In genomic region chr4:140257461-140258305, GRCh38 we compare ENCODE assay signal across 12 cellular contexts.
DNase-seq lines count a peak whose midpoint lies in the region; ATAC-seq, FAIRE-seq and TF ChIP-seq lines count a peak whose summit lies in the region.
"Had no signal": no experiment of that assay in that cellular context is flagged by ENCODE, and none has a peak within 500 bp of the region (broad histone marks: within the 10 kb centered on the region; RNA-seq: fewer than 3 reads in every experiment).

No MANE protein-coding gene starts in this region.

- no peak overlapping the region for H2AFZ ChIP-seq in H1 (ENCODE audit: low read length)

- TF ChIP-seq POLR2A in H1 (IDR thresholded peaks at IDR 0.05; ENCODE audit: control extremely low read depth in 1 of 2, low read depth in 2 of 2, low read length in 2 of 2) = no peak

- no peak overlapping the region for H3K14ac ChIP-seq in H1 (ENCODE audit: insufficient read length)

- H3K4me1 ChIP-seq in H1 (replicated peaks in 1 of 4; ENCODE audit: control insufficient read depth in 3 of 4, insufficient read depth in 4 of 4, low read length in 3 of 4) = peaks cover 0 to 3% (median 1%) of the 10 kb centered on the region in 4 experiments; a peak in 1 of 7 replicates

- H4K8ac ChIP-seq in H1 (ENCODE audit: extremely low read depth, insufficient read depth, low read length) = no peak overlapping the region

- H3K27ac Mint-ChIP-seq in activated CD4-positive, alpha-beta T cell treated with anti-CD3 and anti-CD28 coated beads for 36 hours = no peak overlapping the region

- no peak for TF ChIP-seq RAD21 in H1 (IDR thresholded peaks at IDR 0.05 in 1 of 2, conservative IDR thresholded peaks at IDR 0.05 in 1 of 2; ENCODE audit: low read depth in 2 of 2, low read length in 2 of 2)

- H3K4me2 ChIP-seq in H1 (ENCODE audit: insufficient read depth in 1 of 2, low read depth in 2 of 2, low read length in 2 of 2) = no peak overlapping the region

- no peak overlapping the region for H2BK120ac ChIP-seq in H1 (replicated peaks; ENCODE audit: low read depth, low read length)

- POLR2A ChIA-PET in H1 (lab: Charles Lee; ENCODE audit: partially characterized antibody) = interaction anchor here (1.0 to 1.3 kb wide), 3 partner anchors 19 to 107 kb away, joined by 3 to 5 read pairs (median 4); no protein-coding TSS in a partner anchor
- POLR2A ChIA-PET in activated CD4-positive, alpha-beta T cell treated with anti-CD3 and anti-CD28 coated beads for 36 hours (lab: Charles Lee) = no interaction called here

- H2BK5ac ChIP-seq in H1 (ENCODE audit: low read depth, low read length) = no peak overlapping the region

- H2BK12ac ChIP-seq in H1 (ENCODE audit: low read depth, low read length) = peak overlapping the region; percentile 11; the same call in 1 of the 2 replicates

- TF ChIP-seq EP300 in H1 (IDR thresholded peaks at IDR 0.05; ENCODE audit: borderline replicate concordance in 1 of 2, low read depth in 2 of 2, low read length in 2 of 2) = no peak

- no peak overlapping the region for H3K4me3 ChIP-seq in H1 (ENCODE audit: extremely low read depth in 1 of 4, insufficient read depth in 2 of 4, low read depth in 3 of 4, low read length in 4 of 4)
- H3K4me3 ChIP-seq: BLaER1 treated with 17β-estradiol and CSF1 and Interleukin-3, amounts not matched to agents 10 nM and 100 nM had no signal

- peaks cover 19% of the 10 kb centered on the region for H3K4me1 Mint-ChIP-seq in activated CD4-positive, alpha-beta T cell treated with anti-CD3 and anti-CD28 coated beads for 36 hours

- no peaks in the 10 kb centered on the region for H3K79me2 ChIP-seq in H1 (ENCODE audit: control insufficient read depth in 1 of 2, insufficient read depth in 2 of 2, low read length in 2 of 2)

- no peak overlapping the region for H4K5ac ChIP-seq in H1 (ENCODE audit: insufficient read length, low read depth, low read length)

- no peak overlapping the region for H3K27ac ChIP-seq in H1 (ENCODE audit: low read depth, low read length)

- no peak for FAIRE-seq in H1 (lab: Jason Lieb, UNC)

- no peaks in the 10 kb centered on the region for H3K36me3 ChIP-seq in H1 (ENCODE audit: control insufficient read depth in 2 of 4, insufficient read depth in 4 of 4, low read length in 3 of 4)
- H3K36me3 ChIP-seq: BLaER1 treated with 17β-estradiol and CSF1 and Interleukin-3, amounts not matched to agents 10 nM and 100 nM had no signal

- 90% methylated on average over 10 of the region's 10 CpGs; no CpG with 5 or more reads in 1 of the 2 experiments for WGBS in H1 (ENCODE audit: extremely low coverage in 1 of 2, insufficient coverage in 1 of 2, insufficient read length in 1 of 2, insufficient replicate concordance in 2 of 2, low coverage in 1 of 2, low lambda C conversion rate in 2 of 2, missing lambda C conversion rate in 1 of 2), 2 experiments

- DNase-seq in DMS79 (lab: John Stamatoyannopoulos, UW) (peak; percentile 46), NCI-H2029 (lab: John Stamatoyannopoulos, UW) (peak; percentile 47), H1 (ENCODE audit: low read depth in 1 of 2, low spot score in 2 of 2) (no peak), myocyte (ENCODE audit: low read depth) (peak; percentile 30), NCI-H2081 treated with DMSO at 0.1 percent for 48 hours (lab: John Stamatoyannopoulos, UW) (no peak), GM19238 (ENCODE audit: insufficient read length, low spot score) (no peak)
- no peak for DNase-seq in activated CD4-positive, alpha-beta T cell treated with anti-CD3 and anti-CD28 coated beads for 36 hours
- DNase-seq in activated naive CD4-positive, alpha-beta T cell (lab: John Stamatoyannopoulos, UW) = no peak
- DNase-seq: activated CD8-positive, alpha-beta memory T cell treated with anti-CD3 and anti-CD28 coated beads, Interleukin-2, amount 50 U/mL, for 4 hours; stimulated activated CD4-positive, alpha-beta T cell treated with anti-CD3 and anti-CD28 coated beads, Interleukin-12 subunit alpha, Interleukin-12 subunit beta, amount 100 ng/mL, for 4 hours had no signal

- no peak overlapping the region for H3K18ac ChIP-seq in H1 (ENCODE audit: extremely low read depth, low read length)

- H2AK5ac ChIP-seq in H1 (ENCODE audit: low read depth, low read length) = no peak overlapping the region

- H3K79me1 ChIP-seq in H1 (ENCODE audit: low read depth, low read length) = no peaks in the 10 kb centered on the region

- no peak overlapping the region for H3K56ac ChIP-seq in H1 (replicated peaks; ENCODE audit: insufficient read length, low read depth, low read length)

- H3K4me3 Mint-ChIP-seq in activated CD4-positive, alpha-beta T cell treated with anti-CD3 and anti-CD28 coated beads for 36 hours = no peak overlapping the region
- H3K4me3 Mint-ChIP-seq: nephron had no signal

- no peak overlapping the region for H4K91ac ChIP-seq in H1 (replicated peaks; ENCODE audit: insufficient read length, low read length)

- ATAC-seq in activated CD4-positive, alpha-beta T cell treated with anti-CD3 and anti-CD28 coated beads for 36 hours = no peak

- peaks cover 16% of the 10 kb centered on the region for H3K27me3 Mint-ChIP-seq in activated CD4-positive, alpha-beta T cell treated with anti-CD3 and anti-CD28 coated beads for 36 hours

- H2BK20ac ChIP-seq in H1 (ENCODE audit: low read length) = no peak overlapping the region

- H3K4ac ChIP-seq in H1 (replicated peaks; ENCODE audit: insufficient read length, low read depth, low read length) = no peak overlapping the region

- H3K9ac ChIP-seq in H1 (replicated peaks in 1 of 4; ENCODE audit: extremely low read depth in 1 of 4, low read depth in 3 of 4, low read length in 3 of 4) = no peak overlapping the region
- H3K9ac ChIP-seq: BLaER1 treated with 17β-estradiol and CSF1 and Interleukin-3, amounts not matched to agents 10 nM and 100 nM had no signal

- TF ChIP-seq CTCF in H1 (IDR thresholded peaks at IDR 0.05; ENCODE audit: control extremely low read depth in 1 of 3, insufficient read depth in 1 of 3, low read depth in 1 of 3, low read length in 3 of 3) = no peak

- CTCF ChIA-PET in H1 (lab: Charles Lee; ENCODE audit: partially characterized antibody) = interaction anchor here (1.0 to 2.6 kb wide), 7 partner anchors 10 to 245 kb away, joined by 3 to 16 read pairs (median 4); no protein-coding TSS in a partner anchor
- CTCF ChIA-PET in activated CD4-positive, alpha-beta T cell treated with anti-CD3 and anti-CD28 coated beads for 36 hours (lab: Charles Lee) = interaction anchor here (1.0 kb wide), 1 partner anchor 103 kb away, joined by 4 read pairs; no protein-coding TSS in a partner anchor

- intact Hi-C loops in activated CD4-positive, alpha-beta T cell treated with anti-CD3 and anti-CD28 coated beads for 36 hours (cut with DNase I, micrococcal nuclease) = loop anchor here in 1 of 2 experiments (10.0 kb wide), 1 partner anchor 603 kb away; no protein-coding TSS in a partner anchor

- peaks cover 2% of the 10 kb centered on the region; the same call in 1 of the 2 replicates for H3K23me2 ChIP-seq in H1 (ENCODE audit: low read depth, low read length)

- H3K36me3 Mint-ChIP-seq in activated CD4-positive, alpha-beta T cell treated with anti-CD3 and anti-CD28 coated beads for 36 hours (ENCODE audit: low read depth) = no peaks in the 10 kb centered on the region

- H2BK15ac ChIP-seq in H1 (ENCODE audit: low read length) = no peak overlapping the region; the same call in 1 of the 2 replicates

- H4K20me1 ChIP-seq in H1 (replicated peaks in 1 of 2; ENCODE audit: control insufficient read depth in 1 of 2, insufficient read depth in 2 of 2, low read length in 2 of 2) = no peaks in the 10 kb centered on the region
- H4K20me1 ChIP-seq: BLaER1 treated with 17β-estradiol and CSF1 and Interleukin-3, amounts not matched to agents 10 nM and 100 nM had no signal

- no peak overlapping the region for H3K23ac ChIP-seq in H1 (ENCODE audit: insufficient read length)

- H3K9me3 Mint-ChIP-seq in activated CD4-positive, alpha-beta T cell treated with anti-CD3 and anti-CD28 coated beads for 36 hours (ENCODE audit: low read depth) = no peaks in the 10 kb centered on the region
- H3K9me3 Mint-ChIP-seq: nephron had no signal

- H3K27me3 ChIP-seq in H1 (replicated peaks in 1 of 4; ENCODE audit: control insufficient read depth in 3 of 4, extremely low read depth in 1 of 4, insufficient read depth in 3 of 4, low read length in 3 of 4) = no peaks in the 10 kb centered on the region
- H3K27me3 ChIP-seq: BLaER1 treated with 17β-estradiol and CSF1 and Interleukin-3, amounts not matched to agents 10 nM and 100 nM had no signal

- no peaks in the 10 kb centered on the region for H3K9me3 ChIP-seq in H1 (ENCODE audit: insufficient read depth in 2 of 2, low read depth in 1 of 2, low read length in 1 of 2)
- H3K9me3 ChIP-seq: BLaER1 treated with 17β-estradiol and CSF1 and Interleukin-3, amounts not matched to agents 10 nM and 100 nM had no signal

TF ChIP-seq in H1, 55 proteins besides CTCF, POLR2A, EP300 and RAD21:
- no peak for TF ChIP-seq CTBP2 (IDR thresholded peaks at IDR 0.05; ENCODE audit: borderline replicate concordance, insufficient read depth, insufficient read length, low read length)

Comparison
In these comparisons a context has a peak if more than half of its experiments do, and no peak if none do; other contexts are left out.
1. DNase-seq: peak in DMS79 (single experiment), NCI-H2029 (single experiment) and myocyte (single experiment); none in H1 (0 of 2), NCI-H2081 treated with DMSO at 0.1 percent for 48 hours (single experiment), activated CD4-positive, alpha-beta T cell treated with anti-CD3 and anti-CD28 coated beads for 36 hours (single experiment), activated naive CD4-positive, alpha-beta T cell (0 of 4) and GM19238 (single experiment).